Comparison of ENCODE assay signal across 8 cellular contexts in the genomic region with DNA sequence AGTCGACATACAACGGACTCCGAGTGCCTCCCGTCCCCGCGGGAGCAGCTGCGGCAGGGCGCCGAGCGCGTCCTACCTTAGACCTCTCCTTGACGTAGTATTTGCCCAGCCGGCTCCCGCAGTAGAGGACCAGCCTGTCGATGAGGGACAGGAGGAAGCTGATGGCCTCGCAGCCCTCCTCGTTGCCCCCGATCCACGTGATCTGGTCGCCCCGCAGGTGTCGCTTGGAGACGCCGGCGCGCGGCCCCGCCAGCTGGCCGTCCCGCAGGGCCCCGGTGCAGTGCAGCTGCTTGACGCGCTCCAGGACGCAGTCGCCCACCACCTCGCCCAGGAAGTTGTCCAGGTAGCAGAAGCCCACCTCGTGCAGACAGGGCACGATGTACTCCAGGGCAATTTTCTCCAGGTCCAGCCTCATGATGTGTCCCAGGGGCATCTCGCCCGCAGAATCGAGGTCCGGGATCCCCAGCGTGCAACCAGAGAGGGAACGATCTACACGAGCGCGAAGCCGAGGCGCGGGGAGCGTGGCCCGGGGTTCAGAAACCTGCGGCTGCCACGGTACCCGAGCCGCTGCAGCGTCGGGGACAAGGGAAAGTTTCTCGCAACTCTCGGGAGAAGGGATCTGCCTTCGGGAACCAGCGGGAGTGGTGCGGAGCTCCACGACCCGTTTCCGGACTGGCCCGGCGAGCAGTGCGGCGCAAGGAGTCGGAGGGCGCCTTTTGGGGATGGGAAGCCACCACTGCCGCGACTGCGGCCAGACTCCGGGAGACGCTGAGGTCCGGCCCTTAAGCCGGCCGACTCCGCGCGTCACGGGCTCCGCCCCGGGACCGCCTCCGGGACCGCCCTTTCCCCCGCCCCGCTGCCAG. TPM values are rescaled to one million over a fixed set of nuclear protein-coding genes. Genes with fewer than 3 reads are reported as not detected.
DNase-seq lines count a peak whose midpoint lies in the region; ATAC-seq, FAIRE-seq and TF ChIP-seq lines count a peak whose summit lies in the region.

TSS of gene EGLN3 (minus strand) at position 755 of the 863 bp plus-strand sequence. CDS start at position 433, 322 bp downstream.

- H3K4me1 ChIP-seq in neuron (ENCODE audit: insufficient read depth, low read length) (peaks cover 8% of the 10 kb centered on the region), thyroid gland (peaks cover 5 to 10% of the 10 kb centered on the region in 2 donors)

- no peak for TF ChIP-seq CTCF in thyroid gland (IDR thresholded peaks at IDR 0.05)

- H2AFZ ChIP-seq in neuron (ENCODE audit: low read depth, low read length), result peak within 1 kb of the TSS; percentile 20

- H3K36me3 ChIP-seq in neuron (ENCODE audit: insufficient read depth, low read length) (no peaks in the 10 kb centered on the region), thyroid gland (no peaks in the 10 kb centered on the region)

- H3K27ac ChIP-seq in thyroid gland, result peak within 1 kb of the TSS in 1 of 3 donors; percentile 27

- H3K9me3 ChIP-seq in neuron (ENCODE audit: low read length) (peaks cover 4% of the 10 kb centered on the region), thyroid gland (no peaks in the 10 kb centered on the region)

- H3K36me3 Mint-ChIP-seq in activated naive CD4-positive, alpha-beta T cell treated with anti-CD3 and anti-CD28 coated beads, Interleukin-2, amount 10 ng/mL, durations not matched to agents 7 days and 5 days, result peaks cover 11% of the 10 kb centered on the region

- ATAC-seq in GM19463 (IDR thresholded peaks at IDR 0.05; ENCODE audit: unreplicated experiment), result peak; percentile 89

- H3K4me1 Mint-ChIP-seq in activated naive CD4-positive, alpha-beta T cell treated with anti-CD3 and anti-CD28 coated beads, Interleukin-2, amount 10 ng/mL, durations not matched to agents 7 days and 5 days, result peaks cover 34% of the 10 kb centered on the region

- CTCF ChIA-PET in activated naive CD4-positive, alpha-beta T cell treated with anti-CD3 and anti-CD28 coated beads, Interleukin-2, amount 10 ng/mL, durations not matched to agents 7 days and 5 days (lab: Charles Lee), result interaction anchor here (0.7 to 2.2 kb wide), 2 partner anchors 103 to 148 kb away, joined by 3 to 5 read pairs; no protein-coding TSS in a partner anchor

- WGBS in thyroid gland, 2 donors, result 3 to 10% methylated on average over 6 to 38 of the region's 91 CpGs

- peaks cover 90% of the 10 kb centered on the region for H3K27me3 Mint-ChIP-seq in activated naive CD4-positive, alpha-beta T cell treated with anti-CD3 and anti-CD28 coated beads, Interleukin-2, amount 10 ng/mL, durations not matched to agents 7 days and 5 days

- peak in 1 of 2 donors; percentile 97 for TF ChIP-seq POLR2A in thyroid gland (IDR thresholded peaks at IDR 0.05)

- DNase-seq in D341Med (ENCODE audit: low spot score) (peak; percentile 95), HPDE6-E6E7 (ENCODE audit: extremely low spot score) (peak; percentile 90), RCC 7860 (ENCODE audit: low spot score) (peak; percentile 59), germinal center (ENCODE audit: low spot score) (peak; percentile 59), thyroid gland (peak; percentile 88 to 94)
- peak; percentile 70 for DNase-seq in activated naive CD4-positive, alpha-beta T cell treated with anti-CD3 and anti-CD28 coated beads, Interleukin-2, amount 10 ng/mL, durations not matched to agents 7 days and 5 days

- H3K4me3 ChIP-seq in neuron (ENCODE audit: low read length) (peak within 1 kb of the TSS; percentile 43), thyroid gland (replicated peaks in 1 of 3) (peak within 1 kb of the TSS; percentile 40 to 67 (median 57))

- peak within 1 kb of the TSS; percentile 69 for H3K4me3 Mint-ChIP-seq in activated naive CD4-positive, alpha-beta T cell treated with anti-CD3 and anti-CD28 coated beads, Interleukin-2, amount 10 ng/mL, durations not matched to agents 7 days and 5 days

- FAIRE-seq in RCC 7860 (lab: Jason Lieb, UNC), result no peak

- peak within 1 kb of the TSS; percentile 59 for H3K27ac Mint-ChIP-seq in activated naive CD4-positive, alpha-beta T cell treated with anti-CD3 and anti-CD28 coated beads, Interleukin-2, amount 10 ng/mL, durations not matched to agents 7 days and 5 days

- intact Hi-C loops in thyroid gland (cut with DNase I), result no loop called here

- H3K9me3 Mint-ChIP-seq in activated naive CD4-positive, alpha-beta T cell treated with anti-CD3 and anti-CD28 coated beads, Interleukin-2, amount 10 ng/mL, durations not matched to agents 7 days and 5 days, result no peaks in the 10 kb centered on the region

- H3K27me3 ChIP-seq in neuron (ENCODE audit: insufficient read depth, low read length) (peaks cover 41% of the 10 kb centered on the region), thyroid gland (no peaks in the 10 kb centered on the region)

RNA-seq across cellular contexts. Expression of gene EGLN3, which starts in this region (rescaled TPM):
- 10 to 100 TPM in 2 of 4 donors, 1 to 10 TPM in 2; 8.8 to 11.5 (median 10.2) TPM for total RNA-seq in thyroid gland
